Comparison of ENCODE assay signal across 15 cellular contexts in the genomic region with DNA sequence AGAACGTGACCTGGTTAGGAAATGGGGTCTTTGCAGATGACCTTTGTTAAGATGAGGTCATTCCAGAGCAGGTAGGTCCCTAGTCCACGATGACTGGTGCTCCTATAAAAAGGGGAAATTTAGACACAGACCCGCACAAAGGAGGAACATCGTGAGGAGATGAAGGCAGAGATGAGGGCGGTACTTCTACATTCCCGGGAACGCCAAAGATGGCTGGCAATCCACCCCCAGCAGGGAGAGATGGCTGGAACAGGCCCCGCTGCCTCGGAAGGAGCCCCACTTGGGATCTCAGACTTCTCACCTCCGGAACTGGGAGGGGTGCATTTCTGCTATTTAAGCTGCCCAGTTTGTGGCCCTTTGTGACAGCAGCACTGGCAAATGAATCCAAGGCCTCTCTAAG.
DNase-seq lines count a peak whose midpoint lies in the region; TF ChIP-seq lines count a peak whose summit lies in the region.
"Had no signal": no experiment of that assay in that cellular context is flagged by ENCODE, and none has a peak within 500 bp of the region (broad histone marks: within the 10 kb centered on the region; RNA-seq: fewer than 3 reads in every experiment).

No MANE protein-coding gene starts in this region.

- H3K4me2 ChIP-seq in mammary epithelial cell (ENCODE audit: insufficient read depth, low read depth, low read length): no peak overlapping the region

- H3K4me1 Mint-ChIP-seq in MCF 10A (ENCODE audit: insufficient read depth, unreplicated experiment): peaks cover 44% of the 10 kb centered on the region
- peaks cover 96% of the 10 kb centered on the region for H3K4me1 Mint-ChIP-seq in dendritic cell treated with granulocyte-macrophage colony-stimulating factor and Interleukin-4, amounts not matched to agents 40 ng/mL and 50 ng/mL, for 4 days (ENCODE audit: low read depth)
- H3K4me1 Mint-ChIP-seq in neural crest cell: peaks cover 57% of the 10 kb centered on the region

- no peak overlapping the region for H3K4me3 Mint-ChIP-seq in MCF 10A (ENCODE audit: unreplicated experiment)
- H3K4me3 Mint-ChIP-seq in dendritic cell treated with granulocyte-macrophage colony-stimulating factor and Interleukin-4, amounts not matched to agents 40 ng/mL and 50 ng/mL, for 4 days: peak overlapping the region; percentile 65
- H3K4me3 Mint-ChIP-seq in neural crest cell: no peak overlapping the region
- H3K4me3 Mint-ChIP-seq: CD4-positive, alpha-beta T cell had no signal

- H3K9ac ChIP-seq in mammary epithelial cell (ENCODE audit: insufficient read depth, low read length): no peak overlapping the region

- H3K36me3 ChIP-seq in mammary epithelial cell (ENCODE audit: insufficient read depth, low read length): no peaks in the 10 kb centered on the region
- H3K36me3 ChIP-seq in tibial nerve: no peaks in the 10 kb centered on the region
- H3K36me3 ChIP-seq in stomach: no peaks in the 10 kb centered on the region
- H3K36me3 ChIP-seq: HAP-1 had no signal

- no peaks in the 10 kb centered on the region for H4K20me1 ChIP-seq in mammary epithelial cell (ENCODE audit: insufficient read depth, low read length)

- no peak for TF ChIP-seq POLR2A in tibial nerve (IDR thresholded peaks at IDR 0.05)
- no peak for TF ChIP-seq POLR2A in stomach (IDR thresholded peaks at IDR 0.05)

- H3K27me3 Mint-ChIP-seq in MCF 10A (ENCODE audit: insufficient read depth, unreplicated experiment): no peaks in the 10 kb centered on the region
- H3K27me3 Mint-ChIP-seq in dendritic cell treated with granulocyte-macrophage colony-stimulating factor and Interleukin-4, amounts not matched to agents 40 ng/mL and 50 ng/mL, for 4 days: no peaks in the 10 kb centered on the region
- H3K27me3 Mint-ChIP-seq in neural crest cell (ENCODE audit: low read depth): peaks cover 13% of the 10 kb centered on the region
- H3K27me3 Mint-ChIP-seq: CD4-positive, alpha-beta T cell had no signal

- H3K9me3 Mint-ChIP-seq in MCF 10A (ENCODE audit: unreplicated experiment): no peaks in the 10 kb centered on the region
- no peaks in the 10 kb centered on the region for H3K9me3 Mint-ChIP-seq in dendritic cell treated with granulocyte-macrophage colony-stimulating factor and Interleukin-4, amounts not matched to agents 40 ng/mL and 50 ng/mL, for 4 days
- H3K9me3 Mint-ChIP-seq in neural crest cell: no peaks in the 10 kb centered on the region
- H3K9me3 Mint-ChIP-seq: CD4-positive, alpha-beta T cell had no signal

- no peak overlapping the region for H3K4me3 ChIP-seq in mammary epithelial cell (replicated peaks in 1 of 3; ENCODE audit: insufficient read depth in 1 of 3, low read depth in 2 of 3, low read length in 3 of 3)
- H3K4me3 ChIP-seq in tibial nerve: no peak overlapping the region
- no peak overlapping the region for H3K4me3 ChIP-seq in stomach
- H3K4me3 ChIP-seq: HAP-1 had no signal

- peaks cover 87% of the 10 kb centered on the region for H3K79me2 ChIP-seq in mammary epithelial cell (ENCODE audit: insufficient read depth, low read length)

- peaks cover 33% of the 10 kb centered on the region for H3K4me1 ChIP-seq in mammary epithelial cell (ENCODE audit: insufficient read depth, low read length)
- H3K4me1 ChIP-seq in tibial nerve: peaks cover 8 to 94% (median 55%) of the 10 kb centered on the region in 4 donors
- H3K4me1 ChIP-seq in stomach: peaks cover 21 to 51% (median 27%) of the 10 kb centered on the region in 4 donors

- DNase-seq in MCF 10A (ENCODE audit: unreplicated experiment) (no peak), mammary epithelial cell (no peak), neural crest cell (ENCODE audit: low read depth, low spot score) (no peak), tibial nerve (ENCODE audit: low spot score in 2 of 2) (no peak), stomach (no peak), UCSD-AML1 (lab: John Stamatoyannopoulos, UW; ENCODE audit: unreplicated experiment) (no peak), NCI-H446 (lab: John Stamatoyannopoulos, UW) (no peak)
- DNase-seq: CD4-positive, alpha-beta T cell; KBM-7; NCI-H1436 treated with DMSO at 0.1 percent for 48 hours; NCI-H2081; NCI-H510A treated with DMSO at 0.1 percent for 48 hours had no signal

- TF ChIP-seq CTCF in MCF 10A (IDR thresholded peaks at IDR 0.05; ENCODE audit: unreplicated experiment) (no peak), mammary epithelial cell (conservative IDR thresholded peaks at IDR 0.05 in 1 of 2, IDR thresholded peaks at IDR 0.05 in 1 of 2; ENCODE audit: extremely low read depth in 1 of 2, insufficient read depth in 1 of 2, low read depth in 1 of 2, low read length in 2 of 2) (no peak), neural crest cell (conservative IDR thresholded peaks at IDR 0.05) (no peak), tibial nerve (IDR thresholded peaks at IDR 0.05) (no peak), stomach (IDR thresholded peaks at IDR 0.05) (no peak)

- in situ Hi-C loops in mammary epithelial cell (cut with MboI; ENCODE audit: low sequenced_read_pairs in 2 of 2): no loop called here

- intact Hi-C loops in MCF 10A (cut with micrococcal nuclease): no loop called here
- intact Hi-C loops in mammary epithelial cell (cut with micrococcal nuclease): no loop called here
- intact Hi-C loops in dendritic cell treated with granulocyte-macrophage colony-stimulating factor and Interleukin-4, amounts not matched to agents 40 ng/mL and 50 ng/mL, for 4 days (cut with micrococcal nuclease): loop anchor here (1.0 to 10.0 kb wide), 4 partner anchors 17 to 77 kb away; no protein-coding TSS in a partner anchor
- intact Hi-C loops in stomach (cut with DNase I; ENCODE audit: low total_unique reads): no loop called here

- no TSS peak for BruUV-seq in MCF 10A (replicated peaks; lab: Mats Ljungman, UMichigan)
- no TSS peak for BruUV-seq in mammary epithelial cell (replicated peaks; lab: Mats Ljungman, UMichigan)

- POLR2A ChIA-PET in MCF 10A (lab: Yijun Ruan, JAX): interaction anchor here (0.6 kb wide), 1 partner anchor 37 kb away, joined by 3 read pairs; no protein-coding TSS in a partner anchor

- no peak overlapping the region for H2AFZ ChIP-seq in mammary epithelial cell (ENCODE audit: low read depth, low read length)

- H3K27ac Mint-ChIP-seq in MCF 10A (ENCODE audit: low read depth, unreplicated experiment): peak overlapping the region; percentile 61
- H3K27ac Mint-ChIP-seq in dendritic cell treated with granulocyte-macrophage colony-stimulating factor and Interleukin-4, amounts not matched to agents 40 ng/mL and 50 ng/mL, for 4 days: peak overlapping the region; percentile 85
- peak overlapping the region; percentile 94 for H3K27ac Mint-ChIP-seq in neural crest cell (ENCODE audit: unreplicated experiment)
- H3K27ac Mint-ChIP-seq: CD4-positive, alpha-beta T cell had no signal

- 95% methylated on average over 6 of the region's 10 CpGs for WGBS in mammary epithelial cell (ENCODE audit: low coverage, missing lambda C conversion rate)
- WGBS in tibial nerve, 2 donors: 56 to 69% methylated on average over 10 of the region's 10 CpGs
- WGBS in stomach, 5 donors: 87 to 98% (median 92%) methylated on average over 8 to 10 of the region's 10 CpGs

- no peaks in the 10 kb centered on the region for H3K9me3 ChIP-seq in mammary epithelial cell (replicated peaks; ENCODE audit: insufficient read depth, low read length)
- no peaks in the 10 kb centered on the region for H3K9me3 ChIP-seq in tibial nerve
- no peaks in the 10 kb centered on the region for H3K9me3 ChIP-seq in stomach
- H3K9me3 ChIP-seq: HAP-1 had no signal

- CTCF ChIA-PET in MCF 10A (lab: Yijun Ruan, JAX): no interaction called here
- CTCF ChIA-PET in mammary epithelial cell (lab: Charles Lee; ENCODE audit: low non-redundant PET): no interaction called here

- TF ChIP-seq EP300 in tibial nerve (IDR thresholded peaks at IDR 0.05): no peak
- no peak for TF ChIP-seq EP300 in stomach (IDR thresholded peaks at IDR 0.05)

- H3K27me3 ChIP-seq in mammary epithelial cell (ENCODE audit: insufficient read depth, low read length) (no peaks in the 10 kb centered on the region), tibial nerve (no peaks in the 10 kb centered on the region), stomach (no peaks in the 10 kb centered on the region)

- H3K36me3 Mint-ChIP-seq in MCF 10A (ENCODE audit: insufficient read depth, unreplicated experiment): peaks cover 6% of the 10 kb centered on the region
- H3K36me3 Mint-ChIP-seq in dendritic cell treated with granulocyte-macrophage colony-stimulating factor and Interleukin-4, amounts not matched to agents 40 ng/mL and 50 ng/mL, for 4 days (ENCODE audit: low read depth): peaks cover 44% of the 10 kb centered on the region
- H3K36me3 Mint-ChIP-seq in neural crest cell (ENCODE audit: low read depth): no peaks in the 10 kb centered on the region

- dilution Hi-C loops in mammary epithelial cell (cut with HindIII; ENCODE audit: low sequenced_read_pairs): no loop called here

- H3K27ac ChIP-seq in mammary epithelial cell (ENCODE audit: insufficient read depth, low read depth, low read length) (no peak overlapping the region), tibial nerve (peak overlapping the region; percentile 21 to 95 (median 59)), stomach (no peak overlapping the region)
- H3K27ac ChIP-seq: HL-60 had no signal

Comparison
In these comparisons a context has a peak if more than half of its experiments do, and no peak if none do; other contexts are left out.
1. H3K27ac ChIP-seq: peak in tibial nerve (4 of 4); none in mammary epithelial cell (single experiment) and stomach (0 of 5).
2. Peak in every context shown above with its lines, with median percentiles within 50 percentile points of each other: H3K27ac Mint-ChIP-seq.